Comparison of ENCODE assay signal across 8 cellular contexts in the genomic region with DNA sequence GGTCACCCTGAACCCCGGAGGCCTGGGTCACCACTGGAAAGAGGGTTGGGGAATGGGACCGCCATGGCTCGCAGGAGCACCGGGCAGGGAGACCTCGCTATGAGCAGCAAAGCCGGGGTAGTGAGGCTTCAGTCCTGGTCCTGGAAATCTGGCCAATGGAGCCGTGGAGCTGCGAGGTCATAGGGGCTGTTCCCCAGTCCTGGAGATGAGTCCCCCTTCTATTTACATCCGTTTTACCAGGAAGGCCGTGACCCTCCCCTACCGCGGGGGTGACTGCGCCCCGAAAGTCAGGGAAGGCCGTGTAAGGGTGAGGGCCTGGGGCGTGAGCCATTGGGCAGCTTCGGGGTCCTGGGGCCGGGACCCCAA. TPM values are rescaled to one million over a fixed set of nuclear protein-coding genes. Genes with fewer than 3 reads are reported as not detected.
DNase-seq lines count a peak whose midpoint lies in the region; ATAC-seq, FAIRE-seq and TF ChIP-seq lines count a peak whose summit lies in the region.

No MANE protein-coding gene starts in this region.

- no TSS peak for BruUV-seq in Calu3 (replicated peaks; lab: Mats Ljungman, UMichigan)
- BruUV-seq in endothelial cell of umbilical vein (replicated peaks; lab: Mats Ljungman, UMichigan), result no TSS peak

- ATAC-seq in HG02840 (IDR thresholded peaks at IDR 0.05; ENCODE audit: low FRiP score, unreplicated experiment) (no peak), GM18873 (IDR thresholded peaks at IDR 0.05; ENCODE audit: low FRiP score, unreplicated experiment) (no peak), HG03097 (IDR thresholded peaks at IDR 0.05; ENCODE audit: low FRiP score, unreplicated experiment) (no peak)

- TF ChIP-seq CTCF in Calu3 (IDR thresholded peaks at IDR 0.05; ENCODE audit: unreplicated experiment), result no peak
- TF ChIP-seq CTCF in OCI-LY3 (IDR thresholded peaks at IDR 0.05; ENCODE audit: low read depth, low read length), result no peak
- TF ChIP-seq CTCF in endothelial cell of umbilical vein (IDR thresholded peaks at IDR 0.05; ENCODE audit: extremely low read depth in 1 of 2, insufficient read depth in 1 of 2, low read depth in 1 of 2, low read length in 2 of 2), result no peak
- TF ChIP-seq CTCF in osteocyte (IDR thresholded peaks at IDR 0.05), result no peak

- H3K79me2 ChIP-seq in OCI-LY3 (ENCODE audit: low read length), result peaks cover 17% of the 10 kb centered on the region
- peaks cover 12% of the 10 kb centered on the region for H3K79me2 ChIP-seq in endothelial cell of umbilical vein (ENCODE audit: control insufficient read depth, insufficient read depth, low read length)

- H2AFZ ChIP-seq in OCI-LY3 (ENCODE audit: low read depth, low read length), result no peak overlapping the region
- peak overlapping the region; percentile 11 for H2AFZ ChIP-seq in endothelial cell of umbilical vein (ENCODE audit: low read depth, low read length)

- intact Hi-C loops in Calu3 (cut with micrococcal nuclease; ENCODE audit: unreplicated experiment) (no loop called here), endothelial cell of umbilical vein (cut with micrococcal nuclease) (no loop called here)

- H3K4me3 ChIP-seq in OCI-LY3 (ENCODE audit: low read length) (peak overlapping the region; percentile 85), endothelial cell of umbilical vein (replicated peaks in 1 of 3; ENCODE audit: insufficient read depth in 1 of 3, low read depth in 1 of 3, low read length in 3 of 3) (peak overlapping the region; percentile 42 to 74 (median 59))

- peak overlapping the region; percentile 12; the same call in 1 of the 2 replicates for H3K27ac ChIP-seq in OCI-LY3 (ENCODE audit: low read length)
- H3K27ac ChIP-seq in endothelial cell of umbilical vein (ENCODE audit: insufficient read depth, low read depth, low read length), result peak overlapping the region; percentile 1

- POLR2A ChIA-PET in endothelial cell of umbilical vein (lab: Charles Lee), result no interaction called here

- no peaks in the 10 kb centered on the region for H3K27me3 ChIP-seq in OCI-LY3 (ENCODE audit: low read depth, low read length)
- H3K27me3 ChIP-seq in endothelial cell of umbilical vein (ENCODE audit: control insufficient read depth in 2 of 2, insufficient read depth in 2 of 2, low read length in 2 of 2), result no peaks in the 10 kb centered on the region

- dilution Hi-C loops in endothelial cell of umbilical vein (cut with MboI; ENCODE audit: extremely low pct_ligation_motif_present, low sequenced_read_pairs), result no loop called here

- TF ChIP-seq POLR2A in endothelial cell of umbilical vein (IDR thresholded peaks at IDR 0.05; ENCODE audit: low read depth, low read length), result no peak

- H3K4me1 Mint-ChIP-seq in Calu3 (ENCODE audit: low read depth, unreplicated experiment) (peaks cover 17% of the 10 kb centered on the region), osteocyte (ENCODE audit: unreplicated experiment) (peaks cover 19% of the 10 kb centered on the region)

- H3K36me3 Mint-ChIP-seq in Calu3 (ENCODE audit: insufficient read depth, unreplicated experiment), result peaks cover 81% of the 10 kb centered on the region
- no peaks in the 10 kb centered on the region for H3K36me3 Mint-ChIP-seq in osteocyte (ENCODE audit: unreplicated experiment)

- H3K4me3 Mint-ChIP-seq in Calu3 (ENCODE audit: low read depth, unreplicated experiment) (peak overlapping the region; percentile 73), osteocyte (ENCODE audit: unreplicated experiment) (peak overlapping the region; percentile 68)

- H4K20me1 ChIP-seq in OCI-LY3 (ENCODE audit: insufficient read depth, low read length) (no peaks in the 10 kb centered on the region), endothelial cell of umbilical vein (replicated peaks; ENCODE audit: control insufficient read depth, extremely low read depth, insufficient read depth, low read length) (no peaks in the 10 kb centered on the region)

- H3K36me3 ChIP-seq in OCI-LY3 (replicated peaks; ENCODE audit: low read depth, low read length), result no peaks in the 10 kb centered on the region
- H3K36me3 ChIP-seq in endothelial cell of umbilical vein (ENCODE audit: control insufficient read depth in 2 of 2, extremely low read depth in 1 of 2, insufficient read depth in 2 of 2, low read length in 2 of 2), result peaks cover 0 to 19% of the 10 kb centered on the region in 2 experiments

- DNase-seq in Calu3 (no peak), endothelial cell of umbilical vein (ENCODE audit: low read depth, low spot score) (no peak), osteocyte (ENCODE audit: extremely low spot score, unreplicated experiment) (no peak), NCI-H2081 (lab: John Stamatoyannopoulos, UW) (no peak)

- FAIRE-seq in endothelial cell of umbilical vein (lab: Jason Lieb, UNC), result no peak

- H3K9me1 ChIP-seq in endothelial cell of umbilical vein (replicated peaks; ENCODE audit: control insufficient read depth, extremely low read depth, insufficient read depth, low read length), result no peaks in the 10 kb centered on the region

- H3K27ac Mint-ChIP-seq in Calu3 (ENCODE audit: unreplicated experiment), result peak overlapping the region; percentile 36
- peak overlapping the region; percentile 18 for H3K27ac Mint-ChIP-seq in osteocyte (ENCODE audit: unreplicated experiment)

- H3K9ac ChIP-seq in OCI-LY3 (ENCODE audit: low read length), result peak overlapping the region; percentile 77
- peak overlapping the region; percentile 13 for H3K9ac ChIP-seq in endothelial cell of umbilical vein (replicated peaks; ENCODE audit: extremely low read depth, insufficient read depth, low read length)

- no peaks in the 10 kb centered on the region for H3K9me3 ChIP-seq in OCI-LY3 (ENCODE audit: insufficient read depth, low read length)
- H3K9me3 ChIP-seq in endothelial cell of umbilical vein (replicated peaks; ENCODE audit: control insufficient read depth, insufficient read depth, low read length), result no peaks in the 10 kb centered on the region

- H3K4me2 ChIP-seq in OCI-LY3 (ENCODE audit: low read length), result peak overlapping the region; percentile 90
- H3K4me2 ChIP-seq in endothelial cell of umbilical vein (ENCODE audit: insufficient read depth, low read length), result peak overlapping the region; percentile 91

- H3K27me3 Mint-ChIP-seq in Calu3 (ENCODE audit: unreplicated experiment), result no peaks in the 10 kb centered on the region
- no peaks in the 10 kb centered on the region for H3K27me3 Mint-ChIP-seq in osteocyte (ENCODE audit: unreplicated experiment)

- H3K4me1 ChIP-seq in OCI-LY3 (ENCODE audit: low read length), result peaks cover 18% of the 10 kb centered on the region; the same call in 1 of the 2 replicates
- H3K4me1 ChIP-seq in endothelial cell of umbilical vein (ENCODE audit: control insufficient read depth, extremely low read depth, insufficient read depth, low read length), result peaks cover 21% of the 10 kb centered on the region

- H3K9me3 Mint-ChIP-seq in Calu3 (ENCODE audit: low read depth, unreplicated experiment), result no peaks in the 10 kb centered on the region
- no peaks in the 10 kb centered on the region for H3K9me3 Mint-ChIP-seq in osteocyte (ENCODE audit: unreplicated experiment)

- CTCF ChIA-PET in Calu3 (lab: Charles Lee), result interaction anchor here (2.0 kb wide), 1 partner anchor 30 kb away, joined by 5 read pairs; no protein-coding TSS in a partner anchor
- CTCF ChIA-PET in endothelial cell of umbilical vein (lab: Charles Lee), result interaction anchor here (1.0 to 1.6 kb wide), 3 partner anchors 25 to 36 kb away, joined by 3 to 5 read pairs (median 4); no protein-coding TSS in a partner anchor

RNA-seq across cellular contexts. Expression of a gene that starts 0.4 kb away (rescaled TPM):
- 15.9 and 16.3 TPM in 2 replicates for total RNA-seq in Calu3 (2022)
- total RNA-seq in endothelial cell of umbilical vein, result 30.6 and 30.7 TPM in 2 replicates
- polyA plus RNA-seq in endothelial cell of umbilical vein, result 28.2 and 41.0 TPM in 2 replicates
- 8.8 and 15.4 TPM in 2 replicates for polyA plus RNA-seq in endothelial cell of umbilical vein (2011; cell fraction: cytosol; rRNA removed)
- 131 and 144 TPM in 2 replicates for polyA plus RNA-seq in endothelial cell of umbilical vein (2011; cell fraction: nucleus; rRNA removed)
- polyA plus RNA-seq in endothelial cell of umbilical vein (2012), result 11.5 and 15.5 TPM in 2 replicates
- 8.9 and 15.2 TPM in 2 replicates for polyA minus RNA-seq in endothelial cell of umbilical vein
- polyA minus RNA-seq in endothelial cell of umbilical vein (2011; cell fraction: cytosol; rRNA and poly(A)+ RNA removed), result 5.0 TPM
- polyA minus RNA-seq in endothelial cell of umbilical vein (2011; cell fraction: nucleus; rRNA and poly(A)+ RNA removed), result 21.0 and 35.2 TPM in 2 replicates
- 13.4 and 15.6 TPM in 2 replicates for total RNA-seq in osteocyte

RNA-seq across cellular contexts. Expression of a gene that starts 5.2 kb away (rescaled TPM):
- total RNA-seq in Calu3 (2022) (1,351 and 1,381 TPM in 2 replicates), endothelial cell of umbilical vein (1,644 and 1,739 TPM in 2 replicates), osteocyte (1,500 and 1,514 TPM in 2 replicates)
- 1,579 and 3,225 TPM in 2 replicates for polyA plus RNA-seq in endothelial cell of umbilical vein
- polyA plus RNA-seq in endothelial cell of umbilical vein (2011; cell fraction: cytosol; rRNA removed), result 1,542 and 2,023 TPM in 2 replicates
- 411 and 642 TPM in 2 replicates for polyA plus RNA-seq in endothelial cell of umbilical vein (2011; cell fraction: nucleus; rRNA removed)
- polyA plus RNA-seq in endothelial cell of umbilical vein (2012), result 1,362 and 2,241 TPM in 2 replicates
- polyA minus RNA-seq in endothelial cell of umbilical vein, result 613 and 704 TPM in 2 replicates
- 919 TPM for polyA minus RNA-seq in endothelial cell of umbilical vein (2011; cell fraction: cytosol; rRNA and poly(A)+ RNA removed)
- 89.9 and 123 TPM in 2 replicates for polyA minus RNA-seq in endothelial cell of umbilical vein (2011; cell fraction: nucleus; rRNA and poly(A)+ RNA removed)

RNA-seq across cellular contexts. Expression of a gene that starts 6.5 kb away (rescaled TPM):
- total RNA-seq in Calu3 (2022) (44.5 and 53.6 TPM in 2 replicates), endothelial cell of umbilical vein (24.9 and 29.3 TPM in 2 replicates), osteocyte (18.7 and 19.7 TPM in 2 replicates)
- polyA plus RNA-seq in endothelial cell of umbilical vein, result 24.5 and 27.4 TPM in 2 replicates
- 19.3 and 28.7 TPM in 2 replicates for polyA plus RNA-seq in endothelial cell of umbilical vein (2011; cell fraction: cytosol; rRNA removed)
- 50.4 and 51.6 TPM in 2 replicates for polyA plus RNA-seq in endothelial cell of umbilical vein (2011; cell fraction: nucleus; rRNA removed)
- 18.6 and 26.3 TPM in 2 replicates for polyA plus RNA-seq in endothelial cell of umbilical vein (2012)
- polyA minus RNA-seq in endothelial cell of umbilical vein, result 15.4 and 17.1 TPM in 2 replicates
- 16.0 TPM for polyA minus RNA-seq in endothelial cell of umbilical vein (2011; cell fraction: cytosol; rRNA and poly(A)+ RNA removed)
- polyA minus RNA-seq in endothelial cell of umbilical vein (2011; cell fraction: nucleus; rRNA and poly(A)+ RNA removed), result 11.9 and 13.3 TPM in 2 replicates

RNA-seq across cellular contexts. Expression of a gene that starts 14.1 kb away (rescaled TPM):
- total RNA-seq in Calu3 (2022), result 134 and 151 TPM in 2 replicates
- total RNA-seq in endothelial cell of umbilical vein, result 75.6 and 83.0 TPM in 2 replicates
- 73.1 and 80.3 TPM in 2 replicates for polyA plus RNA-seq in endothelial cell of umbilical vein
- polyA plus RNA-seq in endothelial cell of umbilical vein (2011; cell fraction: cytosol; rRNA removed), result 32.9 and 45.8 TPM in 2 replicates
- 257 and 355 TPM in 2 replicates for polyA plus RNA-seq in endothelial cell of umbilical vein (2011; cell fraction: nucleus; rRNA removed)
- 44.9 and 69.9 TPM in 2 replicates for polyA plus RNA-seq in endothelial cell of umbilical vein (2012)
- 41.3 and 67.7 TPM in 2 replicates for polyA minus RNA-seq in endothelial cell of umbilical vein
- 38.2 TPM for polyA minus RNA-seq in endothelial cell of umbilical vein (2011; cell fraction: cytosol; rRNA and poly(A)+ RNA removed)
- polyA minus RNA-seq in endothelial cell of umbilical vein (2011; cell fraction: nucleus; rRNA and poly(A)+ RNA removed), result 80.4 and 131 TPM in 2 replicates
- total RNA-seq in osteocyte, result 83.8 and 96.4 TPM in 2 replicates

RNA-seq across cellular contexts. Expression of a gene that starts 14.7 kb away (rescaled TPM):
- total RNA-seq in Calu3 (2022), result not detected in 2 replicates
- 0.40 and 0.83 TPM in 2 replicates for total RNA-seq in endothelial cell of umbilical vein
- 0.15 and 0.27 TPM in 2 replicates for polyA plus RNA-seq in endothelial cell of umbilical vein
- polyA plus RNA-seq in endothelial cell of umbilical vein (2011; cell fraction: cytosol; rRNA removed), result 0.21 and 0.24 TPM in 2 replicates
- polyA plus RNA-seq in endothelial cell of umbilical vein (2011; cell fraction: nucleus; rRNA removed), result 0.12 and 0.15 TPM in 2 replicates
- polyA plus RNA-seq in endothelial cell of umbilical vein (2012), result 0.89 and 2.1 TPM in 2 replicates
- polyA minus RNA-seq in endothelial cell of umbilical vein, result not detected in 2 replicates
- polyA minus RNA-seq in endothelial cell of umbilical vein (2011; cell fraction: cytosol; rRNA and poly(A)+ RNA removed), result not detected
- polyA minus RNA-seq in endothelial cell of umbilical vein (2011; cell fraction: nucleus; rRNA and poly(A)+ RNA removed), result not detected in 2 replicates
- 0.21 and 0.27 TPM in 2 replicates for total RNA-seq in osteocyte
